ENCODE assay signal across 1 cellular context in the genomic region with DNA sequence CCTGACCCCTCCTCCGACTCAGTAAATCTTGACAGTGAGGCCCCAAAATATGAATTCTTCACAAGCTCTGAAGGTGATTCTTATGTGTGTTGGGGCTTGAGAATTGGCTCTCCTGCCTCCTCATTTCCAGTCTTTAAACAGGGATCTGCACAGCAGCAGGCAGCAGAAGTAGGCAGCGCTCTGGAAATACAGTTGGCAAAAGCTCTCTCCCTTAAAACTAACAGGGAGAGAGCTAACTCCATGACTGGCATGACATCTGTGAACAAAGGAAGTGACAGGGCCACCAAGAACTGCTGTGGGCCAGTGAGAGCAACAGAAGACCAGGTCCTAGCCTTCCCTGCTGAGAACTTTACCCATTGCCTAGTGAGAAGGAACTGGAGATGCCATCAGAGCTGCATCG.
TF ChIP-seq lines count a peak whose summit lies in the region.

No MANE protein-coding gene starts in this region.

TF ChIP-seq in A549, 52 proteins besides CTCF, POLR2A, EP300 and RAD21 (continued from another document):
- TF ChIP-seq, protein P1, sequence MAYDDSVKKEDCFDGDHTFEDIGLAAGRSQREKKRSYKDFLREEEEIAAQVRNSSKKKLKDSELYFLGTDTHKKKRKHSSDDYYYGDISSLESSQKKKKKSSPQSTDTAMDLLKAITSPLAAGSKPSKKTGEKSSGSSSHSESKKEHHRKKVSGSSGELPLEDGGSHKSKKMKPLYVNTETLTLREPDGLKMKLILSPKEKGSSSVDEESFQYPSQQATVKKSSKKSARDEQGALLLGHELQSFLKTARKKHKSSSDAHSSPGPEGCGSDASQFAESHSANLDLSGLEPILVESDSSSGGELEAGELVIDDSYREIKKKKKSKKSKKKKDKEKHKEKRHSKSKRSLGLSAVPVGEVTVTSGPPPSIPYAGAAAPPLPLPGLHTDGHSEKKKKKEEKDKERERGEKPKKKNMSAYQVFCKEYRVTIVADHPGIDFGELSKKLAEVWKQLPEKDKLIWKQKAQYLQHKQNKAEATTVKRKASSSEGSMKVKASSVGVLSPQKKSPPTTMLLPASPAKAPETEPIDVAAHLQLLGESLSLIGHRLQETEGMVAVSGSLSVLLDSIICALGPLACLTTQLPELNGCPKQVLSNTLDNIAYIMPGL (CRISPR knock-in tag; IDR thresholded peaks at IDR 0.05; ENCODE audit: borderline replicate concordance), result no peak
- TF ChIP-seq TP53 (CRISPR knock-in tag; IDR thresholded peaks at IDR 0.05) (no peak), FOSL2 (IDR thresholded peaks at IDR 0.05) (no peak), FOSL2 (CRISPR knock-in tag; IDR thresholded peaks at IDR 0.05) (no peak), SREBF2 (IDR thresholded peaks at IDR 0.05) (no peak), ZFP36 (IDR thresholded peaks at IDR 0.05; ENCODE audit: borderline replicate concordance, partially characterized antibody) (no peak)
